Comparison of ENCODE assay signal across 1 cellular context in genomic region chr1:43914576-43915525, GRCh38.
TF ChIP-seq lines count a peak whose summit lies in the region.

No MANE protein-coding gene starts in this region.

TF ChIP-seq in HepG2, 621 proteins besides CTCF, POLR2A, EP300 and RAD21:
- no peak for TF ChIP-seq GLI4 (CRISPR knock-in tag; IDR thresholded peaks at IDR 0.05; ENCODE audit: borderline replicate concordance)
- no peak for TF ChIP-seq ZNF777 (CRISPR knock-in tag; IDR thresholded peaks at IDR 0.05)
- TF ChIP-seq PAX8 (CRISPR knock-in tag; IDR thresholded peaks at IDR 0.05; ENCODE audit: borderline replicate concordance): no peak
- no peak for TF ChIP-seq IKZF4 (CRISPR knock-in tag; IDR thresholded peaks at IDR 0.05; ENCODE audit: borderline replicate concordance, low read depth, not compliant biosample characterization)
- TF ChIP-seq LBX2 (CRISPR knock-in tag; IDR thresholded peaks at IDR 0.05; ENCODE audit: borderline replicate concordance): no peak
